Comparison of ENCODE assay signal across 7 cellular contexts in genomic region chr17:50266384-50267073, GRCh38. TPM values are rescaled to one million over a fixed set of nuclear protein-coding genes. Genes with fewer than 3 reads are reported as not detected.
A peak's percentile ranks its signal among the peaks of the same experiment; 100 is the strongest.
DNase-seq lines count a peak whose midpoint lies in the region; ATAC-seq and TF ChIP-seq lines count a peak whose summit lies in the region.

No MANE protein-coding gene starts in this region.

- no peaks in the 10 kb centered on the region for H3K9me2 ChIP-seq in SK-N-SH

- no peak overlapping the region; the same call in 1 of the 2 replicates for H3K27ac ChIP-seq in HEK293 (ENCODE audit: extremely low read depth, low read depth, low read length)
- H3K27ac ChIP-seq in SK-N-SH (ENCODE audit: low read depth in 2 of 2, low read length in 1 of 2), result peak overlapping the region; percentile 31 to 60
- peak overlapping the region in 2 of 10 donors; percentile 32 to 60 for H3K27ac ChIP-seq in heart right ventricle
- H3K27ac ChIP-seq in tibial artery, result peak overlapping the region; percentile 41 to 73

- H3K9ac ChIP-seq in SK-N-SH, result peak overlapping the region; percentile 46; the same call in 1 of the 2 replicates

- H3K4me1 ChIP-seq in HEK293 (ENCODE audit: control insufficient read depth, insufficient read depth, low read length), result peaks cover 12% of the 10 kb centered on the region
- peaks cover 43 to 53% of the 10 kb centered on the region in 2 experiments; a peak in 3 of 4 replicates for H3K4me1 ChIP-seq in SK-N-SH (ENCODE audit: control insufficient read depth in 1 of 2, insufficient read depth in 2 of 2, low read depth in 1 of 2, low read length in 1 of 2)
- peaks cover 0 to 44% (median 12%) of the 10 kb centered on the region in 9 donors for H3K4me1 ChIP-seq in heart right ventricle
- H3K4me1 ChIP-seq in tibial artery, result peaks cover 20 to 65% (median 54%) of the 10 kb centered on the region in 4 donors

- peak in 5 of 8 donors; percentile 14 to 42 (median 21) for ATAC-seq in heart right ventricle

- H3K79me2 ChIP-seq in SK-N-SH (ENCODE audit: insufficient read depth), result 0 out of 2 replicates have a peak, but pooled peaks cover 5% of the 10 kb centered on the region

- H3F3A ChIP-seq in SK-N-SH (replicated peaks; ENCODE audit: insufficient read depth), result peaks cover 10% of the 10 kb centered on the region

- no peak overlapping the region for H3K4me3 ChIP-seq in HEK293 (ENCODE audit: low read depth, low read length)
- peak overlapping the region in 1 of 2 experiments; percentile 34; a peak in 2 of 4 replicates for H3K4me3 ChIP-seq in SK-N-SH (ENCODE audit: low read depth in 2 of 2, low read length in 1 of 2)
- no peak overlapping the region for H3K4me3 ChIP-seq in heart right ventricle
- H3K4me3 ChIP-seq in tibial artery, result no peak overlapping the region

- intact Hi-C loops in heart right ventricle (cut with DNase I) (no loop called here), tibial artery (cut with DNase I; ENCODE audit: low total_unique reads) (loop anchor here (5.0 kb wide), 1 partner anchor 44 kb away; no protein-coding TSS in a partner anchor)

- H2AFZ ChIP-seq in SK-N-SH (ENCODE audit: low read depth), result no peak overlapping the region

- peak; percentile 26 for TF ChIP-seq RAD21 in SK-N-SH (IDR thresholded peaks at IDR 0.05; ENCODE audit: low read length)

- WGBS in SK-N-SH (ENCODE audit: low lambda C conversion rate), result 27% methylated on average over 12 of the region's 13 CpGs
- 41 to 52% methylated on average over 13 of the region's 13 CpGs for WGBS in heart right ventricle, 2 donors

- POLR2A ChIA-PET in HEK293 (lab: Yijun Ruan, JAX), result interaction anchor here (1.3 kb wide), 1 partner anchor 56 kb away, joined by 5 read pairs; no protein-coding TSS in a partner anchor
- POLR2A ChIA-PET in SK-N-SH (lab: Yijun Ruan, JAX), result interaction anchor here (1.2 to 2.0 kb wide), 3 partner anchors 54 to 58 kb away, joined by 3 to 5 read pairs (median 4); no protein-coding TSS in a partner anchor

- H3K27me3 ChIP-seq in SK-N-SH (ENCODE audit: insufficient read depth), result no peaks in the 10 kb centered on the region
- no peaks in the 10 kb centered on the region for H3K27me3 ChIP-seq in heart right ventricle
- no peaks in the 10 kb centered on the region for H3K27me3 ChIP-seq in tibial artery

- H3K4me2 ChIP-seq in SK-N-SH, result peak overlapping the region; percentile 92

- CTCF ChIA-PET in HEK293 (lab: Yijun Ruan, JAX), result interaction anchor here (0.6 to 21.9 kb wide), 5 partner anchors 16 to 88 kb away, joined by 3 to 487 read pairs (median 8); partner anchors contain the start of gene COL1A1
- CTCF ChIA-PET in SK-N-SH (lab: Yijun Ruan, JAX), result interaction anchor here (0.7 to 53.3 kb wide), 15 partner anchors 7 to 284 kb away, joined by 3 to 2150 read pairs (median 8); partner anchors contain the start of genes COL1A1, PDK2, SGCA and TMEM92

- TF ChIP-seq EP300 in SK-N-SH (IDR thresholded peaks at IDR 0.05; ENCODE audit: borderline replicate concordance in 1 of 2, low read depth in 1 of 2, low read length in 1 of 2), result peak; percentile 24 to 66; a peak in 2 of 4 replicates

- no peaks in the 10 kb centered on the region for H3K9me3 ChIP-seq in HEK293 (ENCODE audit: control insufficient read depth, insufficient read depth, low read depth, low read length)
- H3K9me3 ChIP-seq in SK-N-SH, result no peaks in the 10 kb centered on the region
- no peaks in the 10 kb centered on the region for H3K9me3 ChIP-seq in heart right ventricle
- no peaks in the 10 kb centered on the region for H3K9me3 ChIP-seq in tibial artery

- TF ChIP-seq CTCF in HEK293 (tag by site-specific recombination; IDR thresholded peaks at IDR 0.05), result peak; percentile 37; the same call in 1 of the 2 replicates
- peak; percentile 35 for TF ChIP-seq CTCF in SK-N-SH (IDR thresholded peaks at IDR 0.05)
- TF ChIP-seq CTCF in heart right ventricle (IDR thresholded peaks at IDR 0.05), result no peak
- peak in 1 of 2 experiments; percentile 20 for TF ChIP-seq CTCF in tibial artery (IDR thresholded peaks at IDR 0.05)

- H4K20me1 ChIP-seq in SK-N-SH (ENCODE audit: insufficient read depth), result no peaks in the 10 kb centered on the region

- peak; percentile 82 for DNase-seq in SK-N-SH
- peak in 1 of 2 donors; percentile 35 for DNase-seq in heart right ventricle
- DNase-seq in tibial artery, result peak; percentile 69 to 92
- DNase-seq in T-helper 9 cell, result no peak
- no peak for DNase-seq in NCI-H82 (lab: John Stamatoyannopoulos, UW)
- DNase-seq in cerebellar cortex (ENCODE audit: low spot score), result no peak

- H3K36me3 ChIP-seq in HEK293 (ENCODE audit: control insufficient read depth in 2 of 2, insufficient read depth in 1 of 2, low read length in 2 of 2) (no peaks in the 10 kb centered on the region), SK-N-SH (replicated peaks in 1 of 2; ENCODE audit: control insufficient read depth in 1 of 2, insufficient read depth in 2 of 2, low read length in 1 of 2) (no peaks in the 10 kb centered on the region), heart right ventricle (no peaks in the 10 kb centered on the region), tibial artery (no peaks in the 10 kb centered on the region)

TF ChIP-seq in HEK293, 187 proteins besides CTCF, POLR2A, EP300 and RAD21 (continues in another document):
- TF ChIP-seq EGR2 (tag by site-specific recombination; IDR thresholded peaks at IDR 0.05; ENCODE audit: low read depth) (peak; percentile 26; the same call in 1 of the 2 replicates), ZFHX2 (tag by site-specific recombination; conservative IDR thresholded peaks at IDR 0.05) (peak; percentile 29; the same call in 1 of the 2 replicates), ZIC2 (tag by site-specific recombination; IDR thresholded peaks at IDR 0.05) (peak; percentile 70), ZXDB (tag by site-specific recombination; IDR thresholded peaks at IDR 0.05) (peak; percentile 36; the same call in 1 of the 2 replicates), GLIS1 (tag by site-specific recombination; IDR thresholded peaks at IDR 0.05) (peak; percentile 73), ZBTB8A (tag by site-specific recombination; IDR thresholded peaks at IDR 0.05) (peak; percentile 49), OSR2 (tag by site-specific recombination; IDR thresholded peaks at IDR 0.05) (0 out of 2 replicates have a peak, but pooled peaks have one; percentile 25), ZNF335 (tag by site-specific recombination; conservative IDR thresholded peaks at IDR 0.05) (peak; percentile 89), PATZ1 (tag by site-specific recombination; IDR thresholded peaks at IDR 0.05) (peak; percentile 28; the same call in 1 of the 2 replicates)

TF ChIP-seq in SK-N-SH, 30 proteins besides CTCF, POLR2A, EP300 and RAD21 (continues in another document):
- TF ChIP-seq EZH2phosphoT487 (IDR thresholded peaks at IDR 0.05; ENCODE audit: borderline replicate concordance, low read depth), result no peak
- TF ChIP-seq TCF12 (IDR thresholded peaks at IDR 0.05), result peak; percentile 80
- no peak for TF ChIP-seq USF1 (IDR thresholded peaks at IDR 0.05; ENCODE audit: borderline replicate concordance, low read depth)
- TF ChIP-seq POLR2AphosphoS5 (IDR thresholded peaks at IDR 0.05; ENCODE audit: low read depth, low read length), result no peak
- peak; percentile 43; the same call in 1 of the 2 replicates for TF ChIP-seq PBX3 (IDR thresholded peaks at IDR 0.05)
- TF ChIP-seq TEAD4 (IDR thresholded peaks at IDR 0.05; ENCODE audit: borderline replicate concordance, insufficient read depth), result no peak; the same call in 1 of the 2 replicates
- peak; percentile 38 for TF ChIP-seq MAX (IDR thresholded peaks at IDR 0.05; ENCODE audit: low read depth)
- TF ChIP-seq NFIC (IDR thresholded peaks at IDR 0.05; ENCODE audit: borderline replicate concordance), result peak; percentile 99
- TF ChIP-seq RCOR1 (IDR thresholded peaks at IDR 0.05; ENCODE audit: low read length), result no peak
- TF ChIP-seq CHD2 (IDR thresholded peaks at IDR 0.05; ENCODE audit: low read length, partially characterized antibody), result peak; percentile 23
- peak; percentile 45; the same call in 1 of the 2 replicates for TF ChIP-seq SIN3A (IDR thresholded peaks at IDR 0.05; ENCODE audit: borderline replicate concordance, low read depth, low read length)
- peak; percentile 66; the same call in 1 of the 2 replicates for TF ChIP-seq FOXJ3 (CRISPR knock-in tag; IDR thresholded peaks at IDR 0.05)
- peak; percentile 23; the same call in 1 of the 2 replicates for TF ChIP-seq FOSL2 (IDR thresholded peaks at IDR 0.05; ENCODE audit: borderline replicate concordance, low read depth)
- no peak for TF ChIP-seq MXI1 (IDR thresholded peaks at IDR 0.05; ENCODE audit: low read depth, low read length)
- TF ChIP-seq TAF1 (IDR thresholded peaks at IDR 0.05; ENCODE audit: borderline replicate concordance, low read depth, low read length), result peak; percentile 23; the same call in 1 of the 2 replicates
- peak; percentile 31 for TF ChIP-seq SMC3 (IDR thresholded peaks at IDR 0.05; ENCODE audit: low read depth, low read length)
- no peak for TF ChIP-seq FOXM1 (IDR thresholded peaks at IDR 0.05; ENCODE audit: low read depth)
- no peak for TF ChIP-seq GATA2 (CRISPR knock-in tag; IDR thresholded peaks at IDR 0.05)
- no peak for TF ChIP-seq YY1 (IDR thresholded peaks at IDR 0.05; ENCODE audit: low read depth)

RNA-seq across cellular contexts. Expression of gene TMEM92, which starts 7.7 kb away (rescaled TPM):
- polyA plus RNA-seq in SK-N-SH (2012; rRNA removed) (0.28 and 0.46 TPM in 2 replicates), heart right ventricle (under 1 TPM in 1 of 2 donors, not detected in 1; 0.04 TPM)
- polyA plus RNA-seq in SK-N-SH (2012; cell fraction: cytosol; rRNA removed), result 0.06 and 0.16 TPM in 2 replicates
- polyA plus RNA-seq in SK-N-SH (2012; cell fraction: nucleus; rRNA removed), result 0.15 and 0.20 TPM in 2 replicates
- total RNA-seq in heart right ventricle, result not detected

Comparison
In these comparisons a context has a peak if more than half of its experiments do, and no peak if none do; other contexts are left out.
1. CTCF ChIP-seq: peak in HEK293 (single experiment) and SK-N-SH (single experiment); none in heart right ventricle (0 of 9).
2. DNase-seq: peak in SK-N-SH (single experiment) and tibial artery (2 of 2); none in T-helper 9 cell (single experiment), NCI-H82 (single experiment) and cerebellar cortex (single experiment).
3. Of the 4 proteins assayed by ChIP-seq in both HEK293 and SK-N-SH: peak only in HEK293: none; only in SK-N-SH: PBX3; in both: CTCF; in neither: 2.